8 cellular contexts compared by ENCODE assay signal in the genomic region with DNA sequence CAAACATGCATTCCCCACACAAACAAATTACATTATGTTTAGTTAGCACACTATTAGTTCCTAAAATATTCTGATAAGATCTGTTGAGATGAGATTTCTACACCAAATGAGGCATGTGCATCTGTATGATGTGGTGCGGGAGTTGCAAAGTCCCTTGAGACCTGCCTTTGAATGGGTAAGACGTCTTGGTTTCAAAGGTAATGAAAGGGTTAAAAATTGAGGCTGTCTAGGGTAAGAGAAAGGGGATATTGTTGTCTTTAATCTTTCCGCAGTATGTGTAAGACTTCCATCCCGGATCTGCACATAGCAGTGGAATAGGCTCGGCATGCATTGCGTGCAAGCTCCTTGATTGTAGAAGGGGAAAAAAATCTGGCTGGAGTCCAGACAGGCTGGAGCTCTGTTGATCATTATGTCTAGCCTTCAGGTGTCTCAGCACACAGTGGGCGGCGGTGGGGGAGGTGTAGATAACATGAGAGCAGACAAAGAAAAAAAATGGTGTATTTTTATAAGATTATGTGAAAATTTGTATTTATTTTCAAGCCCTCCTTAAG.
DNase-seq lines count a peak whose midpoint lies in the region; ATAC-seq and TF ChIP-seq lines count a peak whose summit lies in the region.

No MANE protein-coding gene starts in this region.

- H3K27ac ChIP-seq in HL-60 (replicated peaks), result peak overlapping the region; percentile 94
- H3K27ac ChIP-seq in neural progenitor cell, result no peak overlapping the region
- H3K27ac ChIP-seq in temporal lobe (ENCODE audit: low read depth, low read length), result peak overlapping the region; percentile 95

- peak; percentile 59 for ATAC-seq in GM19452 (IDR thresholded peaks at IDR 0.05; ENCODE audit: unreplicated experiment)

- H3K27me3 ChIP-seq in BE2C, result no peaks in the 10 kb centered on the region
- H3K27me3 ChIP-seq in HL-60 (ENCODE audit: insufficient read depth, poor library complexity, severe bottlenecking), result no peaks in the 10 kb centered on the region
- no peaks in the 10 kb centered on the region for H3K27me3 ChIP-seq in neural progenitor cell

- no peaks in the 10 kb centered on the region for H3K9me3 ChIP-seq in BE2C
- H3K9me3 ChIP-seq in neural progenitor cell (ENCODE audit: low read depth), result no peaks in the 10 kb centered on the region

- no peaks in the 10 kb centered on the region for H3F3A ChIP-seq in neural progenitor cell (ENCODE audit: low read depth)

- peak overlapping the region; percentile 2 for H2AFZ ChIP-seq in neural progenitor cell (replicated peaks)

- no peak overlapping the region for H3K4me2 ChIP-seq in neural progenitor cell

- peak overlapping the region; percentile 90 for H3K4me3 ChIP-seq in BE2C (ENCODE audit: low read depth, low read length)
- peak overlapping the region; percentile 66 for H3K4me3 ChIP-seq in HL-60 (replicated peaks; ENCODE audit: insufficient read depth, low read length)
- no peak overlapping the region for H3K4me3 ChIP-seq in neural progenitor cell

- no peaks in the 10 kb centered on the region for H3K27me3 Mint-ChIP-seq in neural progenitor cell (ENCODE audit: insufficient read depth, low read depth)

- DNase-seq in BE2C (peak; percentile 88), HL-60 (ENCODE audit: low read depth in 1 of 2, low spot score in 1 of 2) (peak; percentile 63 to 90), NOMO-1 (lab: John Stamatoyannopoulos, UW; ENCODE audit: unreplicated experiment in 2 of 2) (peak; percentile 21 to 44), activated T-cell treated with anti-CD3 and anti-CD28 coated beads for 24 hours (ENCODE audit: low read depth) (peak; percentile 59), fibroblast of gingiva (ENCODE audit: low read depth) (peak; percentile 88), neural progenitor cell (ENCODE audit: low spot score) (peak; percentile 9)

- no peaks in the 10 kb centered on the region for H4K20me1 ChIP-seq in neural progenitor cell (ENCODE audit: low read depth)

- peaks cover 1% of the 10 kb centered on the region for H3K9me3 Mint-ChIP-seq in neural progenitor cell

- no peak overlapping the region for H3K27ac Mint-ChIP-seq in neural progenitor cell

- no peak overlapping the region for H3K4me3 Mint-ChIP-seq in neural progenitor cell

- H3K4me1 ChIP-seq in BE2C (no peaks in the 10 kb centered on the region; the same call in 1 of the 2 replicates), neural progenitor cell (peaks cover 8% of the 10 kb centered on the region)

- TF ChIP-seq CTCF in BE2C (IDR thresholded peaks at IDR 0.05; ENCODE audit: low read depth, low read length), result no peak
- no peak for TF ChIP-seq CTCF in HL-60 (IDR thresholded peaks at IDR 0.05; ENCODE audit: insufficient read depth, low read length)
- no peak for TF ChIP-seq CTCF in neural progenitor cell (IDR thresholded peaks at IDR 0.05)

- H3K4me1 Mint-ChIP-seq in neural progenitor cell, result peaks cover 30% of the 10 kb centered on the region

- H3K79me2 ChIP-seq in neural progenitor cell (ENCODE audit: low read depth), result no peaks in the 10 kb centered on the region

- H3K36me3 ChIP-seq in BE2C (no peaks in the 10 kb centered on the region), neural progenitor cell (no peaks in the 10 kb centered on the region)

- no peak overlapping the region for H3K9ac ChIP-seq in neural progenitor cell

- no peaks in the 10 kb centered on the region for H3K36me3 Mint-ChIP-seq in neural progenitor cell

Comparison
In these comparisons a context has a peak if more than half of its experiments do, and no peak if none do; other contexts are left out.
1. DNase-seq: peak in every context shown above with its lines; median percentile 88 in BE2C; 88 in fibroblast of gingiva; 76 in HL-60; 59 in activated T-cell treated with anti-CD3 and anti-CD28 coated beads for 24 hours; 32 in NOMO-1; 9 in neural progenitor cell.